Comparison of ENCODE assay signal across 2 cellular contexts in the genomic region with DNA sequence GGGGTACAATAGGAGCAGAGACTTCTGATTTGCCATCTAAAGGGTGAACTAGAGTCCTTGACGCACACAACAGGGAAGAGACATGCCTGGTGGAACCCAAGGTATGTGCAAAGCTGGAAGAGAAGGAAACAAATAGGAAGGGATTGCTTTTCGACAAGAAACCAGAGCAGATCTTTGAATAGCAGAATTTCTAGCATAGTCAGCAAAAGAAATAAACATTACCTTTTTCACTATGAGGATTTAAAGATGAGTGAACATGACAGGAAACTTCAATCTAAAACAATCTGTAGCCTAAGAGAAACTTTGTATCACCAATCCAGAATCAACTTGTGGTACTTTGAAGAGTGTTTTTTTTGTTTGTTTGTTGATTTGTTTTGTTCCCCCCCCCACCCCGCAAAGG.
A peak's percentile ranks its signal among the peaks of the same experiment; 100 is the strongest.
TF ChIP-seq lines count a peak whose summit lies in the region.

No MANE protein-coding gene starts in this region.

TF ChIP-seq in HepG2, 621 proteins besides CTCF, POLR2A, EP300 and RAD21:
- TF ChIP-seq, protein P1, sequence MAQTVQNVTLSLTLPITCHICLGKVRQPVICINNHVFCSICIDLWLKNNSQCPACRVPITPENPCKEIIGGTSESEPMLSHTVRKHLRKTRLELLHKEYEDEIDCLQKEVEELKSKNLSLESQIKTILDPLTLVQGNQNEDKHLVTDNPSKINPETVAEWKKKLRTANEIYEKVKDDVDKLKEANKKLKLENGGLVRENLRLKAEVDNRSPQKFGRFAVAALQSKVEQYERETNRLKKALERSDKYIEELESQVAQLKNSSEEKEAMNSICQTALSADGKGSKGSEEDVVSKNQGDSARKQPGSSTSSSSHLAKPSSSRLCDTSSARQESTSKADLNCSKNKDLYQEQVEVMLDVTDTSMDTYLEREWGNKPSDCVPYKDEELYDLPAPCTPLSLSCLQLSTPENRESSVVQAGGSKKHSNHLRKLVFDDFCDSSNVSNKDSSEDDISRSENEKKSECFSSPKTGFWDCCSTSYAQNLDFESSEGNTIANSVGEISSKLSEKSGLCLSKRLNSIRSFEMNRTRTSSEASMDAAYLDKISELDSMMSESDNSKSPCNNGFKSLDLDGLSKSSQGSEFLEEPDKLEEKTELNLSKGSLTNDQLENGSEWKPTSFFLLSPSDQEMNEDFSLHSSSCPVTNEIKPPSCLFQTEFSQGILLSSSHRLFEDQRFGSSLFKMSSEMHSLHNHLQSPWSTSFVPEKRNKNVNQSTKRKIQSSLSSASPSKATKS (CRISPR knock-in tag; IDR thresholded peaks at IDR 0.05): no peak
- TF ChIP-seq MAFK (conservative IDR thresholded peaks at IDR 0.05 in 1 of 2, IDR thresholded peaks at IDR 0.05 in 1 of 2; ENCODE audit: low read length in 2 of 2): peak; percentile 46 to 80; a peak in 3 of 4 replicates
- TF ChIP-seq ZNF441 (CRISPR knock-in tag; IDR thresholded peaks at IDR 0.05; ENCODE audit: borderline replicate concordance): no peak
- TF ChIP-seq MAFF (IDR thresholded peaks at IDR 0.05; ENCODE audit: low read depth, low read length): peak; percentile 71

TF ChIP-seq in K562, 482 proteins besides CTCF, POLR2A, EP300 and RAD21:
- TF ChIP-seq DNMT1 (IDR thresholded peaks at IDR 0.05) (no peak), MAFK (IDR thresholded peaks at IDR 0.05; ENCODE audit: low read length) (peak; percentile 48; the same call in 1 of the 2 replicates), ZNF589 (CRISPR knock-in tag; IDR thresholded peaks at IDR 0.05; ENCODE audit: low read depth) (no peak), SRSF3 (IDR thresholded peaks at IDR 0.05; ENCODE audit: insufficient read depth, low read length) (no peak), RBM25 (IDR thresholded peaks at IDR 0.05; ENCODE audit: low read depth, low read length, severe bottlenecking) (no peak), KDM4B (IDR thresholded peaks at IDR 0.05; ENCODE audit: borderline replicate concordance in 2 of 2, low read depth in 1 of 2) (no peak), ZNF696 (CRISPR knock-in tag; conservative IDR thresholded peaks at IDR 0.05) (no peak), MAFG (tag; conservative IDR thresholded peaks at IDR 0.05) (peak; percentile 68; the same call in 1 of the 2 replicates), C11orf30 (IDR thresholded peaks at IDR 0.05; ENCODE audit: low read depth) (peak; percentile 58), DACH1 (IDR thresholded peaks at IDR 0.05; ENCODE audit: partially characterized antibody) (no peak), ZNF695 (CRISPR knock-in tag; IDR thresholded peaks at IDR 0.05) (no peak), ZNF124 (CRISPR knock-in tag; IDR thresholded peaks at IDR 0.05) (no peak), LARP7 (IDR thresholded peaks at IDR 0.05) (no peak), DMBX1 (CRISPR knock-in tag; IDR thresholded peaks at IDR 0.05; ENCODE audit: borderline replicate concordance) (no peak), ZNF644 (tag; IDR thresholded peaks at IDR 0.05; ENCODE audit: low read depth) (no peak), ZNF316 (IDR thresholded peaks at IDR 0.05) (peak; percentile 84), BRCA1 (IDR thresholded peaks at IDR 0.05) (no peak), BRCA1 (CRISPR knock-in tag; IDR thresholded peaks at IDR 0.05) (no peak), NCOA2 (IDR thresholded peaks at IDR 0.05; ENCODE audit: partially characterized antibody in 2 of 2) (no peak), XRCC3 (IDR thresholded peaks at IDR 0.05) (no peak), FOXK2 (conservative IDR thresholded peaks at IDR 0.05 in 1 of 2, IDR thresholded peaks at IDR 0.05 in 1 of 2; ENCODE audit: low read depth in 2 of 2) (no peak), HNRNPUL1 (IDR thresholded peaks at IDR 0.05; ENCODE audit: low read length) (no peak), HNRNPK (IDR thresholded peaks at IDR 0.05; ENCODE audit: low read depth, low read length, poor library complexity, severe bottlenecking) (no peak), ZNF780A (CRISPR knock-in tag; IDR thresholded peaks at IDR 0.05) (no peak), KLF1 (tag; IDR thresholded peaks at IDR 0.05) (no peak), SMAD3 (CRISPR knock-in tag; conservative IDR thresholded peaks at IDR 0.05) (no peak), ZFP1 (CRISPR knock-in tag; IDR thresholded peaks at IDR 0.05) (no peak), MAFF (IDR thresholded peaks at IDR 0.05; ENCODE audit: low read length) (peak; percentile 51; the same call in 1 of the 2 replicates), SETDB1 (IDR thresholded peaks at IDR 0.05; ENCODE audit: low read length) (no peak), POLR3A (IDR thresholded peaks at IDR 0.05; ENCODE audit: borderline replicate concordance, extremely low read depth, insufficient read depth, insufficient read length) (no peak), CBX8 (IDR thresholded peaks at IDR 0.05; ENCODE audit: borderline replicate concordance, extremely low read depth, low read depth, low read length, poor library complexity, severe bottlenecking) (no peak), GTF2E2 (tag; IDR thresholded peaks at IDR 0.05) (no peak), TCFL5 (CRISPR knock-in tag; conservative IDR thresholded peaks at IDR 0.05) (no peak), SRSF7 (optimal IDR thresholded peaks at IDR 0.05; ENCODE audit: low read depth, low read length) (no peak), NFE2 (IDR thresholded peaks at IDR 0.05; ENCODE audit: low read depth) (no peak)
- TF ChIP-seq, protein P2, sequence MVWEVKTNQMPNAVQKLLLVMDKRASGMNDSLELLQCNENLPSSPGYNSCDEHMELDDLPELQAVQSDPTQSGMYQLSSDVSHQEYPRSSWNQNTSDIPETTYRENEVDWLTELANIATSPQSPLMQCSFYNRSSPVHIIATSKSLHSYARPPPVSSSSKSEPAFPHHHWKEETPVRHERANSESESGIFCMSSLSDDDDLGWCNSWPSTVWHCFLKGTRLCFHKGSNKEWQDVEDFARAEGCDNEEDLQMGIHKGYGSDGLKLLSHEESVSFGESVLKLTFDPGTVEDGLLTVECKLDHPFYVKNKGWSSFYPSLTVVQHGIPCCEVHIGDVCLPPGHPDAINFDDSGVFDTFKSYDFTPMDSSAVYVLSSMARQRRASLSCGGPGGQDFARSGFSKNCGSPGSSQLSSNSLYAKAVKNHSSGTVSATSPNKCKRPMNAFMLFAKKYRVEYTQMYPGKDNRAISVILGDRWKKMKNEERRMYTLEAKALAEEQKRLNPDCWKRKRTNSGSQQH (CRISPR knock-in tag; IDR thresholded peaks at IDR 0.05): no peak
- TF ChIP-seq, protein P3, sequence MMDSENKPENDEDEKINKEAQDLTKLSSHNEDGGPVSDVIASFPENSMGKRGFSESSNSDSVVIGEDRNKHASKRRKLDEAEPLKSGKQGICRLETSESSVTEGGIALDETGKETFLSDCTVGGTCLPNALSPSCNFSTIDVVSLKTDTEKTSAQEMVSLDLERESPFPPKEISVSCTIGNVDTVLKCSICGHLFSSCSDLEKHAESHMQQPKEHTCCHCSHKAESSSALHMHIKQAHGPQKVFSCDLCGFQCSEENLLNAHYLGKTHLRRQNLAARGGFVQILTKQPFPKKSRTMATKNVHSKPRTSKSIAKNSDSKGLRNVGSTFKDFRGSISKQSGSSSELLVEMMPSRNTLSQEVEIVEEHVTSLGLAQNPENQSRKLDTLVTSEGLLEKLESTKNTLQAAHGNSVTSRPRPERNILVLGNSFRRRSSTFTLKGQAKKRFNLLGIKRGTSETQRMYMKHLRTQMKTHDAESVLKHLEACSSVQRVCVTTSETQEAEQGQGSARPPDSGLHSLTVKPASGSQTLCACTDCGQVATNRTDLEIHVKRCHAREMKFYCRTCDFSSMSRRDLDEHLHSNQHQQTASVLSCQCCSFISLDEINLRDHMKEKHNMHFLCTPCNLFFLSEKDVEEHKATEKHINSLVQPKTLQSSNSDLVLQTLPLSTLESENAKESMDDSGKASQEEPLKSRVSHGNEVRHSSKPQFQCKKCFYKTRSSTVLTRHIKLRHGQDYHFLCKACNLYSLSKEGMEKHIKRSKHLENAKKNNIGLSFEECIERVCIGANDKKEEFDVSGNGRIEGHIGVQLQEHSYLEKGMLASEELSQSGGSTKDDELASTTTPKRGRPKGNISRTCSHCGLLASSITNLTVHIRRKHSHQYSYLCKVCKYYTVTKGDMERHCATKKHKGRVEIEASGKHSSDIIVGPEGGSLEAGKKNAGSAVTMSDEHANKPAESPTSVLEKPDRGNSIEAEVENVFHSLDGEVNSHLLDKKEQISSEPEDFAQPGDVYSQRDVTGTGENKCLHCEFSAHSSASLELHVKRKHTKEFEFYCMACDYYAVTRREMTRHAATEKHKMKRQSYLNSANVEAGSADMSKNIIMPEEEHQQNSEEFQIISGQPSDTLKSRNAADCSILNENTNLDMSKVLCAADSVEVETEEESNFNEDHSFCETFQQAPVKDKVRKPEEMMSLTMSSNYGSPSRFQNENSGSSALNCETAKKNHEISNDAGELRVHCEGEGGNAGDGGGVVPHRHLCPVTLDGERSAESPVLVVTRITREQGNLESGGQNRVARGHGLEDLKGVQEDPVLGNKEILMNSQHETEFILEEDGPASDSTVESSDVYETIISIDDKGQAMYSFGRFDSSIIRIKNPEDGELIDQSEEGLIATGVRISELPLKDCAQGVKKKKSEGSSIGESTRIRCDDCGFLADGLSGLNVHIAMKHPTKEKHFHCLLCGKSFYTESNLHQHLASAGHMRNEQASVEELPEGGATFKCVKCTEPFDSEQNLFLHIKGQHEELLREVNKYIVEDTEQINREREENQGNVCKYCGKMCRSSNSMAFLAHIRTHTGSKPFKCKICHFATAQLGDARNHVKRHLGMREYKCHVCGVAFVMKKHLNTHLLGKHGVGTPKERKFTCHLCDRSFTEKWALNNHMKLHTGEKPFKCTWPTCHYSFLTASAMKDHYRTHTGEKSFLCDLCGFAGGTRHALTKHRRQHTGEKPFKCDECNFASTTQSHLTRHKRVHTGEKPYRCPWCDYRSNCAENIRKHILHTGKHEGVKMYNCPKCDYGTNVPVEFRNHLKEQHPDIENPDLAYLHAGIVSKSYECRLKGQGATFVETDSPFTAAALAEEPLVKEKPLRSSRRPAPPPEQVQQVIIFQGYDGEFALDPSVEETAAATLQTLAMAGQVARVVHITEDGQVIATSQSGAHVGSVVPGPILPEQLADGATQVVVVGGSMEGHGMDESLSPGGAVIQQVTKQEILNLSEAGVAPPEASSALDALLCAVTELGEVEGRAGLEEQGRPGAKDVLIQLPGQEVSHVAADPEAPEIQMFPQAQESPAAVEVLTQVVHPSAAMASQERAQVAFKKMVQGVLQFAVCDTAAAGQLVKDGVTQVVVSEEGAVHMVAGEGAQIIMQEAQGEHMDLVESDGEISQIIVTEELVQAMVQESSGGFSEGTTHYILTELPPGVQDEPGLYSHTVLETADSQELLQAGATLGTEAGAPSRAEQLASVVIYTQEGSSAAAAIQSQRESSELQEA (IDR thresholded peaks at IDR 0.05; ENCODE audit: low read depth): no peak
- TF ChIP-seq, protein P4, sequence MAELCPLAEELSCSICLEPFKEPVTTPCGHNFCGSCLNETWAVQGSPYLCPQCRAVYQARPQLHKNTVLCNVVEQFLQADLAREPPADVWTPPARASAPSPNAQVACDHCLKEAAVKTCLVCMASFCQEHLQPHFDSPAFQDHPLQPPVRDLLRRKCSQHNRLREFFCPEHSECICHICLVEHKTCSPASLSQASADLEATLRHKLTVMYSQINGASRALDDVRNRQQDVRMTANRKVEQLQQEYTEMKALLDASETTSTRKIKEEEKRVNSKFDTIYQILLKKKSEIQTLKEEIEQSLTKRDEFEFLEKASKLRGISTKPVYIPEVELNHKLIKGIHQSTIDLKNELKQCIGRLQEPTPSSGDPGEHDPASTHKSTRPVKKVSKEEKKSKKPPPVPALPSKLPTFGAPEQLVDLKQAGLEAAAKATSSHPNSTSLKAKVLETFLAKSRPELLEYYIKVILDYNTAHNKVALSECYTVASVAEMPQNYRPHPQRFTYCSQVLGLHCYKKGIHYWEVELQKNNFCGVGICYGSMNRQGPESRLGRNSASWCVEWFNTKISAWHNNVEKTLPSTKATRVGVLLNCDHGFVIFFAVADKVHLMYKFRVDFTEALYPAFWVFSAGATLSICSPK (IDR thresholded peaks at IDR 0.05; ENCODE audit: borderline replicate concordance): no peak
- TF ChIP-seq, protein P5, sequence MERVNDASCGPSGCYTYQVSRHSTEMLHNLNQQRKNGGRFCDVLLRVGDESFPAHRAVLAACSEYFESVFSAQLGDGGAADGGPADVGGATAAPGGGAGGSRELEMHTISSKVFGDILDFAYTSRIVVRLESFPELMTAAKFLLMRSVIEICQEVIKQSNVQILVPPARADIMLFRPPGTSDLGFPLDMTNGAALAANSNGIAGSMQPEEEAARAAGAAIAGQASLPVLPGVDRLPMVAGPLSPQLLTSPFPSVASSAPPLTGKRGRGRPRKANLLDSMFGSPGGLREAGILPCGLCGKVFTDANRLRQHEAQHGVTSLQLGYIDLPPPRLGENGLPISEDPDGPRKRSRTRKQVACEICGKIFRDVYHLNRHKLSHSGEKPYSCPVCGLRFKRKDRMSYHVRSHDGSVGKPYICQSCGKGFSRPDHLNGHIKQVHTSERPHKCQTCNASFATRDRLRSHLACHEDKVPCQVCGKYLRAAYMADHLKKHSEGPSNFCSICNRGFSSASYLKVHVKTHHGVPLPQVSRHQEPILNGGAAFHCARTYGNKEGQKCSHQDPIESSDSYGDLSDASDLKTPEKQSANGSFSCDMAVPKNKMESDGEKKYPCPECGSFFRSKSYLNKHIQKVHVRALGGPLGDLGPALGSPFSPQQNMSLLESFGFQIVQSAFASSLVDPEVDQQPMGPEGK (CRISPR knock-in tag; IDR thresholded peaks at IDR 0.05; ENCODE audit: borderline replicate concordance): no peak
- TF ChIP-seq, protein P6, sequence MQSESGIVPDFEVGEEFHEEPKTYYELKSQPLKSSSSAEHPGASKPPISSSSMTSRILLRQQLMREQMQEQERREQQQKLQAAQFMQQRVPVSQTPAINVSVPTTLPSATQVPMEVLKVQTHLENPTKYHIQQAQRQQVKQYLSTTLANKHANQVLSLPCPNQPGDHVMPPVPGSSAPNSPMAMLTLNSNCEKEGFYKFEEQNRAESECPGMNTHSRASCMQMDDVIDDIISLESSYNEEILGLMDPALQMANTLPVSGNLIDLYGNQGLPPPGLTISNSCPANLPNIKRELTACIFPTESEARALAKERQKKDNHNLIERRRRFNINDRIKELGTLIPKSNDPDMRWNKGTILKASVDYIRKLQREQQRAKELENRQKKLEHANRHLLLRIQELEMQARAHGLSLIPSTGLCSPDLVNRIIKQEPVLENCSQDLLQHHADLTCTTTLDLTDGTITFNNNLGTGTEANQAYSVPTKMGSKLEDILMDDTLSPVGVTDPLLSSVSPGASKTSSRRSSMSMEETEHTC (IDR thresholded peaks at IDR 0.05): no peak
- TF ChIP-seq, protein P7, sequence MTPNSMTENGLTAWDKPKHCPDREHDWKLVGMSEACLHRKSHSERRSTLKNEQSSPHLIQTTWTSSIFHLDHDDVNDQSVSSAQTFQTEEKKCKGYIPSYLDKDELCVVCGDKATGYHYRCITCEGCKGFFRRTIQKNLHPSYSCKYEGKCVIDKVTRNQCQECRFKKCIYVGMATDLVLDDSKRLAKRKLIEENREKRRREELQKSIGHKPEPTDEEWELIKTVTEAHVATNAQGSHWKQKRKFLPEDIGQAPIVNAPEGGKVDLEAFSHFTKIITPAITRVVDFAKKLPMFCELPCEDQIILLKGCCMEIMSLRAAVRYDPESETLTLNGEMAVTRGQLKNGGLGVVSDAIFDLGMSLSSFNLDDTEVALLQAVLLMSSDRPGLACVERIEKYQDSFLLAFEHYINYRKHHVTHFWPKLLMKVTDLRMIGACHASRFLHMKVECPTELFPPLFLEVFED (CRISPR knock-in tag; conservative IDR thresholded peaks at IDR 0.05): no peak
TF ChIP-seq in K562: peak in this region for 5.
